Comparison of ENCODE assay signal across 1 cellular context in the genomic region with DNA sequence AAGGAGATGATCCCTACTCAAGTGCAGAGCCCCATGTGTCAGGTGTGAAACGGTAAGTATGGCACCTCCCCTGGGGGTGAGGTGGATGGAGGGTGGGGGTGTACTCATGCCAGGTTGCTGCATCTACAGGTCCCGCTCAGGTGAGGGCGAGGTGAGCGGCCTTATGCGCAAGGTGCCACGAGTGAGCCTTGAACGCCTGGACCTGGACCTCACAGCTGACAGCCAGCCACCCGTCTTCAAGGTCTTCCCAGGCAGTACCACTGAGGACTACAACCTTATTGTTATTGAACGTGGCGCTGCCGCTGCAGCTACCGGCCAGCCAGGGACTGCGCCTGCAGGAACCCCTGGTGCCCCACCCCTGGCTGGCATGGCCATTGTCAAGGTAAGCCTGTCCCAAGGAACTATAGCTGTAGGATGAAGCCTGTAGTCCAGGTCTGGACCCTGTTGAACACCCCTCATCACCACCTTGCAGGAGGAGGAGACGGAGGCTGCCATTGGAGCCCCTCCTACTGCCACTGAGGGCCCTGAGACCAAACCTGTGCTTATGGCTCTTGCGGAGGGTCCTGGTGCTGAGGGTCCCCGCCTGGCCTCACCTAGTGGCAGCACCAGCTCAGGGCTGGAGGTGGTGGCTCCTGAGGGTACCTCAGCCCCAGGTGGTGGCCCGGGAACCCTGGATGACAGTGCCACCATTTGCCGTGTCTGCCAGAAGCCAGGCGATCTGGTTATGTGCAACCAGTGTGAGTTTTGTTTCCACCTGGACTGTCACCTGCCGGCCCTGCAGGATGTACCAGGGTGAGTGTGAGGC.
TF ChIP-seq lines count a peak whose summit lies in the region.

No MANE protein-coding gene starts in this region.

TF ChIP-seq in IMR-90, 13 proteins besides CTCF, POLR2A, EP300 and RAD21:
- TF ChIP-seq CEBPB (IDR thresholded peaks at IDR 0.05; ENCODE audit: low read depth, low read length) (no peak), MAZ (IDR thresholded peaks at IDR 0.05; ENCODE audit: borderline replicate concordance, low read depth, low read length) (no peak), RCOR1 (IDR thresholded peaks at IDR 0.05; ENCODE audit: insufficient replicate concordance, low read length) (no peak), RFX5 (IDR thresholded peaks at IDR 0.05; ENCODE audit: low read depth, low read length) (no peak), MAFK (IDR thresholded peaks at IDR 0.05; ENCODE audit: low read depth, low read length) (no peak), SMC3 (IDR thresholded peaks at IDR 0.05; ENCODE audit: low read depth, low read length) (no peak), FOS (IDR thresholded peaks at IDR 0.05; ENCODE audit: low read depth, low read length) (no peak), MXI1 (IDR thresholded peaks at IDR 0.05; ENCODE audit: borderline replicate concordance, low read depth, low read length) (no peak), CHD1 (IDR thresholded peaks at IDR 0.05; ENCODE audit: low read depth, low read length) (no peak), BHLHE40 (IDR thresholded peaks at IDR 0.05; ENCODE audit: low read depth, low read length) (no peak), NFE2L2 (IDR thresholded peaks at IDR 0.05; ENCODE audit: low read depth, low read length) (no peak)
- TF ChIP-seq, protein P1, sequence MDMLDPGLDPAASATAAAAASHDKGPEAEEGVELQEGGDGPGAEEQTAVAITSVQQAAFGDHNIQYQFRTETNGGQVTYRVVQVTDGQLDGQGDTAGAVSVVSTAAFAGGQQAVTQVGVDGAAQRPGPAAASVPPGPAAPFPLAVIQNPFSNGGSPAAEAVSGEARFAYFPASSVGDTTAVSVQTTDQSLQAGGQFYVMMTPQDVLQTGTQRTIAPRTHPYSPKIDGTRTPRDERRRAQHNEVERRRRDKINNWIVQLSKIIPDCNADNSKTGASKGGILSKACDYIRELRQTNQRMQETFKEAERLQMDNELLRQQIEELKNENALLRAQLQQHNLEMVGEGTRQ (IDR thresholded peaks at IDR 0.05; ENCODE audit: low read depth, low read length), result no peak
- TF ChIP-seq, protein P2, sequence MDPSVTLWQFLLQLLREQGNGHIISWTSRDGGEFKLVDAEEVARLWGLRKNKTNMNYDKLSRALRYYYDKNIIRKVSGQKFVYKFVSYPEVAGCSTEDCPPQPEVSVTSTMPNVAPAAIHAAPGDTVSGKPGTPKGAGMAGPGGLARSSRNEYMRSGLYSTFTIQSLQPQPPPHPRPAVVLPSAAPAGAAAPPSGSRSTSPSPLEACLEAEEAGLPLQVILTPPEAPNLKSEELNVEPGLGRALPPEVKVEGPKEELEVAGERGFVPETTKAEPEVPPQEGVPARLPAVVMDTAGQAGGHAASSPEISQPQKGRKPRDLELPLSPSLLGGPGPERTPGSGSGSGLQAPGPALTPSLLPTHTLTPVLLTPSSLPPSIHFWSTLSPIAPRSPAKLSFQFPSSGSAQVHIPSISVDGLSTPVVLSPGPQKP (IDR thresholded peaks at IDR 0.05; ENCODE audit: borderline replicate concordance, low read depth, low read length), result no peak
